Comparison of ENCODE assay signal across 36 cellular contexts in the genomic region with DNA sequence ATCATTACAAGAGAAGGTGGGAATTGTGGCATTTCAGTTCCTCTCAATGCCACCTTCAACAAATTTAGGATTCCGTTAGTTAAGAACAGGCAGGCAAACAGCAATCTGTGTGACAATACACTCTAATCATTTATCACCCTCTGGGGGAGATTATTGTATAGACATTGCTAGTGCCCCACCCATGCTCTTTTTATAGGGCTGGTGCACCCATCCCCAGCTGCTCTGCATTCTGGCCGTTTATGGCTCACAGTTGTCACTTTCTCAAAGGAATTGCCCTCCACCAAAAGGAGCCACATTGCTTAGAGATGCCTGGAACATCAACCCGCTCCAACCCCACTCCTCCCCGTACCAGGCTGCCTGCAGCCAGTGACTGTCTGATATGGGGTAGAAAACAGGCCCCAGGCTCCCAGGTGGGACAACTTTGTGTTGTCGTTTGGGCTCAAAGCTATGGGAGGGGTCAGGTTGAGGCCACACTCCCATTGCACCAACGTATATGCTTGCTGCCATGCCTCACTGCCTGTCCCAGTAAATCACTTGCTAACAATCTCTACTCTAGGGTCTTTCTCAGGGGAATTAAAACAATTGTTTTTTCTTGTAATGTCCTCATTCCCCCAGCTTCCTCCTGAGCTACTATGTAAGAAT. TPM values are rescaled to one million over a fixed set of nuclear protein-coding genes. Genes with fewer than 3 reads are reported as not detected.
DNase-seq lines count a peak whose midpoint lies in the region; ATAC-seq and TF ChIP-seq lines count a peak whose summit lies in the region.
"Had no signal": no experiment of that assay in that cellular context is flagged by ENCODE, and none has a peak within 500 bp of the region (broad histone marks: within the 10 kb centered on the region; RNA-seq: fewer than 3 reads in every experiment).

No MANE protein-coding gene starts in this region.

- H3K4me1 Mint-ChIP-seq in Calu3 (ENCODE audit: low read depth, unreplicated experiment) = peaks cover 73% of the 10 kb centered on the region
- H3K4me1 Mint-ChIP-seq in nephron progenitor cell = peaks cover 60% of the 10 kb centered on the region
- H3K4me1 Mint-ChIP-seq: activated naive CD8-positive, alpha-beta T cell treated with anti-CD3 and anti-CD28 coated beads for 36 hours; natural killer cell had no signal

- H4K20me1 ChIP-seq in PC-3 (ENCODE audit: low read length) (no peaks in the 10 kb centered on the region), hepatocyte (ENCODE audit: insufficient read depth, poor library complexity, severe bottlenecking) (no peaks in the 10 kb centered on the region)

- H3K27ac ChIP-seq in PC-3 (ENCODE audit: low read length) (peak overlapping the region; percentile 95; the same call in 1 of the 2 replicates), esophagus (ENCODE audit: low read depth in 2 of 2, low read length in 1 of 2) (peak overlapping the region; percentile 12 to 61), hepatocyte (no peak overlapping the region)
- H3K27ac ChIP-seq in effector memory CD4-positive, alpha-beta T cell (ENCODE audit: insufficient read depth, low read length, poor library complexity, severe bottlenecking) = no peak overlapping the region
- H3K27ac ChIP-seq: cardiac muscle cell, colonic mucosa, Peyer's patch, SJCRH30, thyroid gland, VCaP had no signal

- BruUV-seq in Calu3 (replicated peaks; lab: Mats Ljungman, UMichigan) = no TSS peak
- no TSS peak for BruUV-seq in PC-3 (replicated peaks; lab: Mats Ljungman, UMichigan)

- no peak for ATAC-seq in PC-3

- POLR2A ChIA-PET in PC-3 (lab: Charles Lee; ENCODE audit: unreplicated experiment) = no interaction called here

- H3K4me3 Mint-ChIP-seq in Calu3 (ENCODE audit: low read depth, unreplicated experiment) (no peak overlapping the region), nephron progenitor cell (peak overlapping the region; percentile 5)
- H3K4me3 Mint-ChIP-seq: activated naive CD8-positive, alpha-beta T cell treated with anti-CD3 and anti-CD28 coated beads for 36 hours; CD4-positive, alpha-beta T cell; natural killer cell; stimulated activated naive CD8-positive, alpha-beta T cell treated with anti-CD3 and anti-CD28 coated beads, Interleukin-15, Interleukin-2, amounts not matched to agents 100 ng/mL and 50 ng/mL, for 24 hours had no signal

- CTCF ChIA-PET in Calu3 (lab: Charles Lee) = no interaction called here
- CTCF ChIA-PET in PC-3 (lab: Charles Lee) = no interaction called here

- no peak overlapping the region for H3K4me2 ChIP-seq in PC-3 (ENCODE audit: low read length)
- H3K4me2 ChIP-seq in hepatocyte = no peak overlapping the region
- H3K4me2 ChIP-seq: smooth muscle cell had no signal

- H3K9me3 ChIP-seq in PC-3 (ENCODE audit: low read length) = no peaks in the 10 kb centered on the region
- no peaks in the 10 kb centered on the region for H3K9me3 ChIP-seq in esophagus (ENCODE audit: control insufficient read depth in 2 of 2, insufficient read depth in 1 of 2, low read depth in 1 of 2, low read length in 1 of 2)
- H3K9me3 ChIP-seq in hepatocyte (ENCODE audit: low read depth) = no peaks in the 10 kb centered on the region
- no peaks in the 10 kb centered on the region for H3K9me3 ChIP-seq in effector memory CD4-positive, alpha-beta T cell (ENCODE audit: control insufficient read depth, low read length)
- H3K9me3 ChIP-seq: colonic mucosa, Peyer's patch, SJCRH30, thyroid gland had no signal

- intact Hi-C loops in Calu3 (cut with micrococcal nuclease; ENCODE audit: unreplicated experiment) = no loop called here
- intact Hi-C loops in PC-3 (cut with micrococcal nuclease) = loop anchor here (5.0 kb wide), 1 partner anchor 157 kb away; no protein-coding TSS in a partner anchor

- peaks cover 46% of the 10 kb centered on the region for H3K4me1 ChIP-seq in PC-3 (ENCODE audit: insufficient read depth, low read length)
- H3K4me1 ChIP-seq in esophagus (ENCODE audit: control insufficient read depth in 2 of 2, insufficient read depth in 2 of 2, low read length in 1 of 2) = peaks cover 2 to 8% of the 10 kb centered on the region in 2 donors
- peaks cover 23% of the 10 kb centered on the region for H3K4me1 ChIP-seq in hepatocyte (ENCODE audit: insufficient read depth)
- no peaks in the 10 kb centered on the region for H3K4me1 ChIP-seq in effector memory CD4-positive, alpha-beta T cell (ENCODE audit: control insufficient read depth, insufficient read depth, low read length, poor library complexity, severe bottlenecking)
- H3K4me1 ChIP-seq: colonic mucosa had no signal

- H3K4me3 ChIP-seq in PC-3 (ENCODE audit: low read length) = no peak overlapping the region
- H3K4me3 ChIP-seq in esophagus (ENCODE audit: low read depth in 1 of 2, low read length in 2 of 2) = no peak overlapping the region
- no peak overlapping the region for H3K4me3 ChIP-seq in hepatocyte
- H3K4me3 ChIP-seq in effector memory CD4-positive, alpha-beta T cell (ENCODE audit: insufficient read depth, low read depth, low read length, poor library complexity, severe bottlenecking) = no peak overlapping the region
- H3K4me3 ChIP-seq: cardiac muscle cell, colonic mucosa, Peyer's patch, SJCRH30, smooth muscle cell, thyroid gland had no signal

- TF ChIP-seq CTCF in Calu3 (IDR thresholded peaks at IDR 0.05; ENCODE audit: unreplicated experiment) (no peak), PC-3 (conservative IDR thresholded peaks at IDR 0.05; ENCODE audit: low read depth, low read length) (no peak), nephron progenitor cell (IDR thresholded peaks at IDR 0.05) (no peak), hepatocyte (IDR thresholded peaks at IDR 0.05; ENCODE audit: poor library complexity) (no peak)

- no peaks in the 10 kb centered on the region for H3K9me3 Mint-ChIP-seq in Calu3 (ENCODE audit: low read depth, unreplicated experiment)
- H3K9me3 Mint-ChIP-seq in nephron progenitor cell = no peaks in the 10 kb centered on the region
- H3K9me3 Mint-ChIP-seq: activated naive CD8-positive, alpha-beta T cell treated with anti-CD3 and anti-CD28 coated beads for 36 hours; activated T-helper 2 cell treated with anti-CD3 and anti-CD28 coated beads, Interferon-gamma antibody, Interleukin-2, Interleukin-4, amounts not matched to agents 10 μg/mL and 5 μg/mL and 100 μg/mL, durations not matched to agents 14 hours and 24 hours and 36 hours; CD4-positive, alpha-beta T cell; stimulated activated naive CD8-positive, alpha-beta T cell treated with anti-CD3 and anti-CD28 coated beads, Interleukin-15, Interleukin-2, amounts not matched to agents 100 ng/mL and 50 ng/mL, for 24 hours had no signal

- H3K9ac ChIP-seq in PC-3 (ENCODE audit: low read length) = no peak overlapping the region

- no peaks in the 10 kb centered on the region for H3K36me3 ChIP-seq in PC-3 (ENCODE audit: low read depth, low read length)
- H3K36me3 ChIP-seq in esophagus (ENCODE audit: control insufficient read depth in 2 of 2, insufficient read depth in 2 of 2, low read length in 1 of 2) = no peaks in the 10 kb centered on the region
- no peaks in the 10 kb centered on the region for H3K36me3 ChIP-seq in hepatocyte (replicated peaks; ENCODE audit: insufficient read depth, low read depth)
- H3K36me3 ChIP-seq in effector memory CD4-positive, alpha-beta T cell (ENCODE audit: control insufficient read depth, insufficient read depth, low read length) = no peaks in the 10 kb centered on the region
- H3K36me3 ChIP-seq: cardiac muscle cell, colonic mucosa, Peyer's patch, thyroid gland had no signal

- H2AFZ ChIP-seq in PC-3 (ENCODE audit: low read length) (no peak overlapping the region), hepatocyte (no peak overlapping the region)

- no peaks in the 10 kb centered on the region for H3K27me3 Mint-ChIP-seq in Calu3 (ENCODE audit: unreplicated experiment)
- no peaks in the 10 kb centered on the region for H3K27me3 Mint-ChIP-seq in nephron progenitor cell (ENCODE audit: low read depth, poor library complexity)
- H3K27me3 Mint-ChIP-seq: CD4-positive, alpha-beta T cell; stimulated activated naive CD8-positive, alpha-beta T cell treated with anti-CD3 and anti-CD28 coated beads, Interleukin-15, Interleukin-2, amounts not matched to agents 100 ng/mL and 50 ng/mL, for 24 hours had no signal

- no peaks in the 10 kb centered on the region for H3K79me2 ChIP-seq in PC-3 (ENCODE audit: low read length)
- peaks cover 12% of the 10 kb centered on the region for H3K79me2 ChIP-seq in hepatocyte

- 62 to 72% methylated on average over 6 of the region's 6 CpGs for WGBS in esophagus, 2 donors
- WGBS in hepatocyte (ENCODE audit: low lambda C conversion rate, missing lambda C conversion rate) = 81% methylated on average over 6 of the region's 6 CpGs

- peaks cover 71% of the 10 kb centered on the region for H3K36me3 Mint-ChIP-seq in Calu3 (ENCODE audit: insufficient read depth, unreplicated experiment)
- peaks cover 35% of the 10 kb centered on the region for H3K36me3 Mint-ChIP-seq in nephron progenitor cell (ENCODE audit: low read depth)
- H3K36me3 Mint-ChIP-seq: activated naive CD8-positive, alpha-beta T cell treated with anti-CD3 and anti-CD28 coated beads for 36 hours; natural killer cell had no signal

- H3K27me3 ChIP-seq in PC-3 (ENCODE audit: low read length) (no peaks in the 10 kb centered on the region), esophagus (ENCODE audit: control insufficient read depth in 1 of 2, insufficient read depth in 2 of 2, low read length in 2 of 2) (no peaks in the 10 kb centered on the region), hepatocyte (no peaks in the 10 kb centered on the region)
- no peaks in the 10 kb centered on the region for H3K27me3 ChIP-seq in effector memory CD4-positive, alpha-beta T cell (replicated peaks; ENCODE audit: control insufficient read depth, insufficient read depth, low read length, poor library complexity, severe bottlenecking)
- H3K27me3 ChIP-seq: cardiac muscle cell, colonic mucosa, Peyer's patch, SJCRH30, thyroid gland had no signal

- DNase-seq in Calu3 = no peak
- DNase-seq in PC-3 = no peak
- DNase-seq in nephron progenitor cell = peak; percentile 28
- DNase-seq in hepatocyte (ENCODE audit: low spot score) = no peak
- no peak for DNase-seq in effector memory CD4-positive, alpha-beta T cell
- no peak for DNase-seq in pons (ENCODE audit: low spot score)
- no peak for DNase-seq in amygdala (lab: John Stamatoyannopoulos, UW)
- DNase-seq: activated CD4-positive, alpha-beta T cell treated with anti-CD3 and anti-CD28 coated beads for 4 hours; activated CD8-positive, alpha-beta memory T cell treated with anti-CD3 and anti-CD28 coated beads for 24 hours; activated naive CD8-positive, alpha-beta T cell treated with anti-CD3 and anti-CD28 coated beads for 36 hours; activated T-cell treated with anti-CD3 and anti-CD28 coated beads for 4 hours; AML-193; aorta; CD4-positive, alpha-beta T cell; colonic mucosa; effector CD4-positive, alpha-beta T cell; head of caudate nucleus; islet precursor cell; KG1; midbrain; MM.1S; natural killer cell; NCI-H1417; NCI-H2081; NCI-H345; Peyer's patch; SJCRH30; stimulated activated CD4-positive, alpha-beta T cell treated with anti-CD3 and anti-CD28 coated beads, Interleukin-2, amount 100 ng/mL, for 24 hours; SW 1271; thyroid gland had no signal

- H3K27ac Mint-ChIP-seq in Calu3 (ENCODE audit: unreplicated experiment) (peak overlapping the region; percentile 81), nephron progenitor cell (peak overlapping the region; percentile 90)
- H3K27ac Mint-ChIP-seq: activated naive CD8-positive, alpha-beta T cell treated with anti-CD3 and anti-CD28 coated beads for 36 hours; activated T-helper 2 cell treated with anti-CD3 and anti-CD28 coated beads, Interferon-gamma antibody, Interleukin-2, Interleukin-4, amounts not matched to agents 10 μg/mL and 5 μg/mL and 100 μg/mL, durations not matched to agents 14 hours and 24 hours and 36 hours; CD4-positive, alpha-beta T cell; natural killer cell; stimulated activated naive CD8-positive, alpha-beta T cell treated with anti-CD3 and anti-CD28 coated beads, Interleukin-15, Interleukin-2, amounts not matched to agents 100 ng/mL and 50 ng/mL, for 24 hours had no signal

- no peaks in the 10 kb centered on the region for H3K9me2 ChIP-seq in PC-3 (replicated peaks; ENCODE audit: low read length)
- no peaks in the 10 kb centered on the region for H3K9me2 ChIP-seq in hepatocyte (replicated peaks; ENCODE audit: insufficient read depth)

- H3F3A ChIP-seq in PC-3 (ENCODE audit: low read length, unreplicated experiment) = peaks cover 13% of the 10 kb centered on the region

RNA-seq across cellular contexts. Expression of a gene that starts 24.2 kb away (rescaled TPM):
- total RNA-seq in Calu3 (2022) = 157 and 183 TPM in 2 replicates
- 13.9 and 14.0 TPM in 2 replicates for total RNA-seq in PC-3 (2014; rRNA removed)
- 1 to 10 TPM; 4.2 to 5.0 TPM for polyA plus RNA-seq in esophagus
- 34.2 and 37.0 TPM in 2 replicates for total RNA-seq in hepatocyte
- polyA plus RNA-seq in hepatocyte = 6.6 and 7.2 TPM in 2 replicates
- total RNA-seq: activated naive CD8-positive, alpha-beta T cell treated with anti-CD3 and anti-CD28 coated beads for 36 hours; CD4-positive, alpha-beta T cell had no signal

Comparison
In these comparisons a context has a peak if more than half of its experiments do, and no peak if none do; other contexts are left out.
1. H3K27ac ChIP-seq: peak in PC-3 (single experiment) and esophagus (2 of 2); none in hepatocyte (single experiment) and effector memory CD4-positive, alpha-beta T cell (single experiment).